21 cellular contexts compared by ENCODE assay signal in the genomic region with DNA sequence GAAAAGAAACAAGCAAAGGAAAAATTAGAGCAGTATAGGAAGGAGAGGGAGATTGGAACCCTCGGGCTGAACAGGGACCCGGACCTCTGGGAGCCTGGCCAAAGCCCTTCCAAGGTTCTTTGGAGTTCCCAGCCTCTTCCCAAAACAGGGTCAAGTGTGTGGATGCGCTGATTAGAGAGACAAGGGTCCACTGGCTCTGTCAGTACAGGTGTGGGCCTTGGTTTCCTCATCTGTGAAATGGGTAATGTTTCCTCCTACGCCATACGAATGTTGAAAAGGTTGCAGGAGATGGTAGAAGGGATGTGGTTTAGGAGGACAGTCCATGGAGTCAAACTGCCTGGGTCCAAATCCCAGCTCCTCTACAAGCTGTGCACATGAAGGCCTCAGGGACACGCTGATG. TPM values are rescaled to one million over a fixed set of nuclear protein-coding genes. Genes with fewer than 3 reads are reported as not detected.
A peak's percentile ranks its signal among the peaks of the same experiment; 100 is the strongest.
DNase-seq lines count a peak whose midpoint lies in the region; ATAC-seq, FAIRE-seq and TF ChIP-seq lines count a peak whose summit lies in the region.
"Had no signal": no experiment of that assay in that cellular context is flagged by ENCODE, and none has a peak within 500 bp of the region (broad histone marks: within the 10 kb centered on the region; RNA-seq: fewer than 3 reads in every experiment).

No MANE protein-coding gene starts in this region.

- in situ Hi-C loops in HepG2 (cut with HindIII; ENCODE audit: extremely low pct_ligation_motif_present, low pct_unique_long_range_greater_than_20kb) = no loop called here

- no peak overlapping the region for H3K27ac ChIP-seq in HepG2 (ENCODE audit: extremely low read length, insufficient read depth, low read length)
- no peak overlapping the region for H3K27ac ChIP-seq in right lobe of liver
- H3K27ac ChIP-seq in HEK293 (ENCODE audit: extremely low read depth, low read depth, low read length) = no peak overlapping the region
- H3K27ac ChIP-seq: 22Rv1 had no signal

- no peak for TF ChIP-seq EP300 in HepG2 (IDR thresholded peaks at IDR 0.05; ENCODE audit: low read depth in 2 of 2, low read length in 2 of 2)
- no peak for TF ChIP-seq EP300 in HepG2 (CRISPR knock-in tag; IDR thresholded peaks at IDR 0.05; ENCODE audit: borderline replicate concordance)

- no peak overlapping the region for H3K4me2 ChIP-seq in HepG2 (ENCODE audit: low read depth, low read length)

- H3K79me2 ChIP-seq in HepG2 (ENCODE audit: insufficient read depth, low read length) = no peaks in the 10 kb centered on the region

- POLR2A ChIA-PET in HepG2 (lab: Yijun Ruan, JAX) (no interaction called here), HEK293 (lab: Yijun Ruan, JAX) (interaction anchor here (1.2 to 1.6 kb wide), 2 partner anchors 185 to 230 kb away, joined by 3 to 4 read pairs; a partner anchor contains a TSS)

- H3K27ac Mint-ChIP-seq in central memory CD8-positive, alpha-beta T cell (ENCODE audit: low read depth) = peak overlapping the region; percentile 59
- H3K27ac Mint-ChIP-seq: CD4-positive, alpha-beta memory T cell had no signal

- no peak for TF ChIP-seq POLR2A in HepG2 (IDR thresholded peaks at IDR 0.05; ENCODE audit: insufficient read depth in 1 of 2, low read depth in 2 of 2, low read length in 2 of 2)
- TF ChIP-seq POLR2A in right lobe of liver (IDR thresholded peaks at IDR 0.05) = no peak

- no peaks in the 10 kb centered on the region for H3K9me3 Mint-ChIP-seq in central memory CD8-positive, alpha-beta T cell
- H3K9me3 Mint-ChIP-seq: CD4-positive, alpha-beta memory T cell had no signal

- no peaks in the 10 kb centered on the region for H4K20me1 ChIP-seq in HepG2 (ENCODE audit: insufficient read depth, low read length)

- H3K27me3 ChIP-seq in HepG2 (ENCODE audit: control insufficient read depth in 1 of 2, insufficient read depth in 2 of 2, low read length in 2 of 2) (peaks cover 6 to 35% of the 10 kb centered on the region in 2 experiments), right lobe of liver (peaks cover 0 to 5% of the 10 kb centered on the region in 2 donors)

- H3K36me3 Mint-ChIP-seq in central memory CD8-positive, alpha-beta T cell (ENCODE audit: insufficient read depth) = no peaks in the 10 kb centered on the region
- H3K36me3 Mint-ChIP-seq: CD4-positive, alpha-beta memory T cell had no signal

- no peak overlapping the region for H3K4me3 Mint-ChIP-seq in central memory CD8-positive, alpha-beta T cell
- H3K4me3 Mint-ChIP-seq: CD4-positive, alpha-beta memory T cell had no signal

- H3K4me1 Mint-ChIP-seq in central memory CD8-positive, alpha-beta T cell = no peaks in the 10 kb centered on the region
- H3K4me1 Mint-ChIP-seq: CD4-positive, alpha-beta memory T cell had no signal

- no TSS peak for BruUV-seq in HepG2 (replicated peaks; lab: Mats Ljungman, UMichigan)

- CTCF ChIA-PET in HepG2 (lab: Yijun Ruan, JAX; ENCODE audit: low intra/inter-chr PET ratio, low total read pairs) = no interaction called here
- CTCF ChIA-PET in HEK293 (lab: Yijun Ruan, JAX) = interaction anchor here (0.6 to 4.0 kb wide), 8 partner anchors 18 to 206 kb away, joined by 3 to 24 read pairs (median 6); no protein-coding TSS in a partner anchor

- intact Hi-C loops in HepG2 (cut with micrococcal nuclease; ENCODE audit: unreplicated experiment) = no loop called here
- intact Hi-C loops in right lobe of liver (cut with DNase I) = loop anchor here (10.0 kb wide), 2 partner anchors 109 to 119 kb away; a partner anchor contains a TSS

- ATAC-seq in HepG2 = no peak
- ATAC-seq in right lobe of liver = no peak
- ATAC-seq in central memory CD8-positive, alpha-beta T cell (replicated peaks; ENCODE audit: extremely low read depth, poor library complexity, severe bottlenecking) = no peak
- no peak for ATAC-seq in GM19397 (IDR thresholded peaks at IDR 0.05; ENCODE audit: unreplicated experiment)
- ATAC-seq: GM12878 had no signal

- TF ChIP-seq RAD21 in HepG2 (CRISPR knock-in tag; IDR thresholded peaks at IDR 0.05) = no peak

- DNase-seq in HepG2 (ENCODE audit: low spot score) = no peak
- no peak for DNase-seq in right lobe of liver
- no peak for DNase-seq in central memory CD8-positive, alpha-beta T cell (ENCODE audit: low spot score in 2 of 2)
- DNase-seq in D341Med (ENCODE audit: low spot score) = no peak
- DNase-seq: C1 segment of cervical spinal cord; Caco-2; CD4-positive, alpha-beta memory T cell; DMS 273 treated with DMSO at 0.1 percent for 48 hours; DMS79; EL; GDM1; GOT3 had no signal

- H3K9me3 ChIP-seq in HepG2 (ENCODE audit: low read length) (no peaks in the 10 kb centered on the region), right lobe of liver (no peaks in the 10 kb centered on the region), HEK293 (ENCODE audit: control insufficient read depth, insufficient read depth, low read depth, low read length) (no peaks in the 10 kb centered on the region)
- H3K9me3 ChIP-seq: Caco-2, HAP-1 had no signal

- H3K4me3 ChIP-seq in HepG2 (replicated peaks in 1 of 3; ENCODE audit: insufficient read depth in 1 of 3, low read depth in 2 of 3, low read length in 3 of 3) = no peak overlapping the region
- no peak overlapping the region for H3K4me3 ChIP-seq in right lobe of liver
- H3K4me3 ChIP-seq in HEK293 (ENCODE audit: low read depth, low read length) = no peak overlapping the region
- H3K4me3 ChIP-seq: GM12878, HAP-1 had no signal

- no peaks in the 10 kb centered on the region for H3K36me3 ChIP-seq in HepG2 (replicated peaks in 1 of 2; ENCODE audit: control insufficient read depth in 1 of 2, insufficient read depth in 2 of 2, low read length in 2 of 2)
- no peaks in the 10 kb centered on the region for H3K36me3 ChIP-seq in right lobe of liver
- no peaks in the 10 kb centered on the region for H3K36me3 ChIP-seq in HEK293 (ENCODE audit: control insufficient read depth in 2 of 2, insufficient read depth in 1 of 2, low read length in 2 of 2)
- H3K36me3 ChIP-seq: HAP-1 had no signal

- H3K4me1 ChIP-seq in HepG2 (ENCODE audit: insufficient read depth, low read length) (peaks cover 9% of the 10 kb centered on the region; the same call in 1 of the 2 replicates), right lobe of liver (no peaks in the 10 kb centered on the region), HEK293 (ENCODE audit: control insufficient read depth, insufficient read depth, low read length) (peaks cover 10% of the 10 kb centered on the region)
- H3K4me1 ChIP-seq: HAP-1 had no signal

- no peak overlapping the region for H2AFZ ChIP-seq in HepG2 (ENCODE audit: low read length)

- 48% methylated on average over 4 of the region's 6 CpGs for WGBS in HepG2 (ENCODE audit: low lambda C conversion rate)
- WGBS in right lobe of liver (ENCODE audit: insufficient coverage, low coverage, low lambda C conversion rate, missing lambda C conversion rate) = 67% methylated on average over 4 of the region's 6 CpGs

- no peak for FAIRE-seq in HepG2 (lab: Jason Lieb, UNC)
- FAIRE-seq: D721Med, GM12878, H54 had no signal

- no peak for TF ChIP-seq CTCF in HepG2 (CRISPR knock-in tag; IDR thresholded peaks at IDR 0.05)
- no peak for TF ChIP-seq CTCF in right lobe of liver (IDR thresholded peaks at IDR 0.05)
- TF ChIP-seq CTCF in HEK293 (tag by site-specific recombination; IDR thresholded peaks at IDR 0.05) = no peak

- no peak overlapping the region for H3K9ac ChIP-seq in HepG2 (ENCODE audit: insufficient read depth, low read depth, low read length)

- H3K27me3 Mint-ChIP-seq in central memory CD8-positive, alpha-beta T cell = peaks cover 40% of the 10 kb centered on the region

RNA-seq across cellular contexts. Expression of a gene that starts 2.1 kb away (rescaled TPM):
- total RNA-seq in HepG2 (2016; rRNA removed; fragmentation: Illumina TruSeq; extraction: Trizol) (not detected in 2 replicates), right lobe of liver (not detected)
- total RNA-seq in HepG2 (2016; cell fraction: cytosol; rRNA removed; fragmentation: Illumina TruSeq; extraction: Trizol; ENCODE audit: low read depth) = not detected in 2 replicates
- total RNA-seq in HepG2 (2016; cell fraction: insoluble cytoplasmic fraction; rRNA removed; fragmentation: Illumina TruSeq; extraction: Trizol) = not detected in 2 replicates
- not detected in 2 replicates for total RNA-seq in HepG2 (2016; cell fraction: membrane; rRNA removed; fragmentation: Illumina TruSeq; extraction: Trizol)
- total RNA-seq in HepG2 (2016; cell fraction: nucleus; rRNA removed; fragmentation: Illumina TruSeq; extraction: Trizol) = not detected in 2 replicates
- polyA plus RNA-seq in HepG2 (2011; rRNA removed) = not detected in 2 replicates
- not detected in 2 replicates for polyA plus RNA-seq in HepG2 (2011; cell fraction: cytosol; rRNA removed)
- not detected in 2 replicates for polyA plus RNA-seq in HepG2 (2011; cell fraction: nucleus; rRNA removed)
- not detected in 2 replicates for polyA plus RNA-seq in HepG2 (2012)
- not detected in 2 replicates for polyA plus RNA-seq in HepG2 (2016; cell fraction: cytosol; fragmentation: Illumina TruSeq; extraction: Trizol; ENCODE audit: low read depth)
- polyA plus RNA-seq in HepG2 (2016; cell fraction: insoluble cytoplasmic fraction; fragmentation: Illumina TruSeq; extraction: Trizol; ENCODE audit: low read depth) = not detected in 2 replicates
- polyA plus RNA-seq in HepG2 (2016; cell fraction: membrane; fragmentation: Illumina TruSeq; extraction: Trizol; ENCODE audit: low read depth) = not detected in 2 replicates
- not detected in 2 replicates for polyA plus RNA-seq in HepG2 (2016; cell fraction: nucleus; fragmentation: Illumina TruSeq; extraction: Trizol; ENCODE audit: insufficient read depth, low read depth)
- polyA minus RNA-seq in HepG2 (2011; rRNA and poly(A)+ RNA removed; ENCODE audit: low replicate concordance) = not detected in 2 replicates
- not detected in 2 replicates for polyA minus RNA-seq in HepG2 (2011; cell fraction: cytosol; rRNA and poly(A)+ RNA removed)
- not detected in 2 replicates for polyA minus RNA-seq in HepG2 (2011; cell fraction: nucleus; rRNA and poly(A)+ RNA removed)
- total RNA-seq: A673; Caco-2; CD4-positive, alpha-beta memory T cell had no signal
- polyA plus RNA-seq: BJ; CD4-positive, alpha-beta memory T cell; GM12878 had no signal

RNA-seq across cellular contexts. Expression of a gene that starts 9.4 kb away (rescaled TPM):
- total RNA-seq in HepG2 (2016; rRNA removed; fragmentation: Illumina TruSeq; extraction: Trizol) (not detected in 2 replicates), right lobe of liver (not detected)
- not detected in 2 replicates for total RNA-seq in HepG2 (2016; cell fraction: cytosol; rRNA removed; fragmentation: Illumina TruSeq; extraction: Trizol; ENCODE audit: low read depth)
- not detected in 2 replicates for total RNA-seq in HepG2 (2016; cell fraction: insoluble cytoplasmic fraction; rRNA removed; fragmentation: Illumina TruSeq; extraction: Trizol)
- not detected in 2 replicates for total RNA-seq in HepG2 (2016; cell fraction: membrane; rRNA removed; fragmentation: Illumina TruSeq; extraction: Trizol)
- total RNA-seq in HepG2 (2016; cell fraction: nucleus; rRNA removed; fragmentation: Illumina TruSeq; extraction: Trizol) = not detected in 2 replicates
- polyA plus RNA-seq in HepG2 (2011; rRNA removed) = not detected in 2 replicates
- polyA plus RNA-seq in HepG2 (2011; cell fraction: cytosol; rRNA removed) = not detected in 2 replicates
- not detected in 2 replicates for polyA plus RNA-seq in HepG2 (2011; cell fraction: nucleus; rRNA removed)
- polyA plus RNA-seq in HepG2 (2012) = not detected in 2 replicates
- not detected in 2 replicates for polyA plus RNA-seq in HepG2 (2016; cell fraction: cytosol; fragmentation: Illumina TruSeq; extraction: Trizol; ENCODE audit: low read depth)
- not detected in 2 replicates for polyA plus RNA-seq in HepG2 (2016; cell fraction: insoluble cytoplasmic fraction; fragmentation: Illumina TruSeq; extraction: Trizol; ENCODE audit: low read depth)
- polyA plus RNA-seq in HepG2 (2016; cell fraction: membrane; fragmentation: Illumina TruSeq; extraction: Trizol; ENCODE audit: low read depth) = not detected in 2 replicates
- not detected in 2 replicates for polyA plus RNA-seq in HepG2 (2016; cell fraction: nucleus; fragmentation: Illumina TruSeq; extraction: Trizol; ENCODE audit: insufficient read depth, low read depth)
- polyA minus RNA-seq in HepG2 (2011; rRNA and poly(A)+ RNA removed; ENCODE audit: low replicate concordance) = 0.06 and 0.70 TPM in 2 replicates
- not detected in 2 replicates for polyA minus RNA-seq in HepG2 (2011; cell fraction: cytosol; rRNA and poly(A)+ RNA removed)
- not detected in 2 replicates for polyA minus RNA-seq in HepG2 (2011; cell fraction: nucleus; rRNA and poly(A)+ RNA removed)
- total RNA-seq: A673; CD4-positive, alpha-beta memory T cell; GM12878 had no signal
- polyA plus RNA-seq: CD4-positive, alpha-beta memory T cell; GM12878 had no signal

RNA-seq across cellular contexts. Expression of a gene that starts 38.7 kb away (rescaled TPM):
- not detected in 2 replicates for total RNA-seq in HepG2 (2016; rRNA removed; fragmentation: Illumina TruSeq; extraction: Trizol)
- total RNA-seq in HepG2 (2016; cell fraction: cytosol; rRNA removed; fragmentation: Illumina TruSeq; extraction: Trizol; ENCODE audit: low read depth) = not detected in 2 replicates
- total RNA-seq in HepG2 (2016; cell fraction: insoluble cytoplasmic fraction; rRNA removed; fragmentation: Illumina TruSeq; extraction: Trizol) = not detected in 2 replicates
- not detected in 2 replicates for total RNA-seq in HepG2 (2016; cell fraction: membrane; rRNA removed; fragmentation: Illumina TruSeq; extraction: Trizol)
- total RNA-seq in HepG2 (2016; cell fraction: nucleus; rRNA removed; fragmentation: Illumina TruSeq; extraction: Trizol) = not detected in 2 replicates
- polyA plus RNA-seq in HepG2 (2011; rRNA removed) = not detected in 2 replicates
- not detected in 2 replicates for polyA plus RNA-seq in HepG2 (2011; cell fraction: cytosol; rRNA removed)
- polyA plus RNA-seq in HepG2 (2011; cell fraction: nucleus; rRNA removed) = not detected in 2 replicates
- polyA plus RNA-seq in HepG2 (2012) = not detected in 2 replicates
- not detected in 2 replicates for polyA plus RNA-seq in HepG2 (2016; cell fraction: cytosol; fragmentation: Illumina TruSeq; extraction: Trizol; ENCODE audit: low read depth)
- not detected in 2 replicates for polyA plus RNA-seq in HepG2 (2016; cell fraction: insoluble cytoplasmic fraction; fragmentation: Illumina TruSeq; extraction: Trizol; ENCODE audit: low read depth)
- not detected in 2 replicates for polyA plus RNA-seq in HepG2 (2016; cell fraction: membrane; fragmentation: Illumina TruSeq; extraction: Trizol; ENCODE audit: low read depth)
- not detected in 2 replicates for polyA plus RNA-seq in HepG2 (2016; cell fraction: nucleus; fragmentation: Illumina TruSeq; extraction: Trizol; ENCODE audit: insufficient read depth, low read depth)
- polyA minus RNA-seq in HepG2 (2011; rRNA and poly(A)+ RNA removed; ENCODE audit: low replicate concordance) = not detected in 2 replicates
- polyA minus RNA-seq in HepG2 (2011; cell fraction: cytosol; rRNA and poly(A)+ RNA removed) = not detected in 2 replicates
- polyA minus RNA-seq in HepG2 (2011; cell fraction: nucleus; rRNA and poly(A)+ RNA removed) = not detected in 2 replicates
- not detected for total RNA-seq in right lobe of liver
- total RNA-seq: A673; Caco-2; CD4-positive, alpha-beta memory T cell; GM12878 had no signal
- polyA plus RNA-seq: BJ; CD4-positive, alpha-beta memory T cell; GM12878 had no signal

RNA-seq across cellular contexts. Expression of a gene that starts 42.5 kb away (rescaled TPM):
- total RNA-seq in HepG2 (2016; rRNA removed; fragmentation: Illumina TruSeq; extraction: Trizol) = not detected in 2 replicates
- not detected in 2 replicates for total RNA-seq in HepG2 (2016; cell fraction: cytosol; rRNA removed; fragmentation: Illumina TruSeq; extraction: Trizol; ENCODE audit: low read depth)
- total RNA-seq in HepG2 (2016; cell fraction: insoluble cytoplasmic fraction; rRNA removed; fragmentation: Illumina TruSeq; extraction: Trizol) = not detected in 2 replicates
- total RNA-seq in HepG2 (2016; cell fraction: membrane; rRNA removed; fragmentation: Illumina TruSeq; extraction: Trizol) = not detected in 2 replicates
- total RNA-seq in HepG2 (2016; cell fraction: nucleus; rRNA removed; fragmentation: Illumina TruSeq; extraction: Trizol) = not detected in 2 replicates
- polyA plus RNA-seq in HepG2 (2011; rRNA removed) = not detected in 2 replicates
- polyA plus RNA-seq in HepG2 (2011; cell fraction: cytosol; rRNA removed) = not detected in 2 replicates
- polyA plus RNA-seq in HepG2 (2011; cell fraction: nucleus; rRNA removed) = not detected in 2 replicates
- polyA plus RNA-seq in HepG2 (2012) = not detected in 2 replicates
- polyA plus RNA-seq in HepG2 (2016; cell fraction: cytosol; fragmentation: Illumina TruSeq; extraction: Trizol; ENCODE audit: low read depth) = not detected in 2 replicates
- polyA plus RNA-seq in HepG2 (2016; cell fraction: insoluble cytoplasmic fraction; fragmentation: Illumina TruSeq; extraction: Trizol; ENCODE audit: low read depth) = not detected in 2 replicates
- not detected in 2 replicates for polyA plus RNA-seq in HepG2 (2016; cell fraction: membrane; fragmentation: Illumina TruSeq; extraction: Trizol; ENCODE audit: low read depth)
- not detected in 2 replicates for polyA plus RNA-seq in HepG2 (2016; cell fraction: nucleus; fragmentation: Illumina TruSeq; extraction: Trizol; ENCODE audit: insufficient read depth, low read depth)
- polyA minus RNA-seq in HepG2 (2011; rRNA and poly(A)+ RNA removed; ENCODE audit: low replicate concordance) = not detected in 2 replicates
- not detected in 2 replicates for polyA minus RNA-seq in HepG2 (2011; cell fraction: cytosol; rRNA and poly(A)+ RNA removed)
- not detected in 2 replicates for polyA minus RNA-seq in HepG2 (2011; cell fraction: nucleus; rRNA and poly(A)+ RNA removed)
- not detected for total RNA-seq in right lobe of liver
- total RNA-seq: A673; Caco-2; CD4-positive, alpha-beta memory T cell; GM12878 had no signal
- polyA plus RNA-seq: BJ; CD4-positive, alpha-beta memory T cell; GM12878 had no signal
